In the genomic region with DNA sequence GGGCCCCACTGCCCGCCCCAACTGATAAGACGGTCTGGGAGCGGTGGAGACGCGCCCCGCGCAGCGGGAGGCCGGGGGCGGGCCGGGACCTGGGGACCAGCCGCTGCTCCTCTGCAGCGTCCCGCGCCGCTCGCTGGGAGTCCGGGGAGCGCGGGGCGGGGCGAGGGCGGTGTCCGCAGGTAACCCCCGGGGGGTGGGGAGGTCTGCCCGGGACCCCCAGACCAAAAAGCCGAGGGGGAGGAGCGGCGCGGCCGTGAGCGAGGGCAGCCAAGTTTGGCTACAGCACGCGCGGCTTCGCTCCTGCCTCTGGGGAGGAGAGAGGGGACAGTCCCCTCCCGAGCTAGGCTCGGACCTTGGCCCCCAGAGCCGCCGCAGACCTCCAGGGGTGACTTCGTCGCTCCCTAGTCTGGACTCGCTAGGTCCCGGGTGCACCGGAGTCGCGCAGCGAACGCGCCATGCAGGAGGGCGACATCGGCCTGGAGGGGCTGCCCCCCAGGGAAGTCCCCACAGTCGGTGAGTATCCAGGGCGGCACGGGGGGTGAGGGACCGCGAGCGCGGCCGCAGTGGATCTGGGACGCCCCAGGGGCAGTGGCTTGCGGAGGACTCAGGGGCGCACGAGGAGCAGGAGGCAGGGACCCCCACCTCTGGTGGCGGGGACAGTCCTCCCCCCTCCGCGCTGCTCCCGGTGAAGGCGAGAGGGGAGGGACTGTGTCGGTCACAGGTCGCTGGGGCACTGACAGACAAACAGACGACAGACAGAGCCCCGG, we compare ENCODE assay signal across 12 cellular contexts.
DNase-seq lines count a peak whose midpoint lies in the region; ATAC-seq, FAIRE-seq and TF ChIP-seq lines count a peak whose summit lies in the region.
"Had no signal": no experiment of that assay in that cellular context is flagged by ENCODE, and none has a peak within 500 bp of the region (broad histone marks: within the 10 kb centered on the region; RNA-seq: fewer than 3 reads in every experiment).

No MANE protein-coding gene starts in this region.

- H2BK120ac ChIP-seq in mesenchymal stem cell (ENCODE audit: low read depth, low read length), result no peak overlapping the region

- H3F3A ChIP-seq in PC-3 (ENCODE audit: low read length, unreplicated experiment), result no peaks in the 10 kb centered on the region

- TF ChIP-seq CTCF in PC-3 (conservative IDR thresholded peaks at IDR 0.05; ENCODE audit: low read depth, low read length) (no peak), gastroesophageal sphincter (IDR thresholded peaks at IDR 0.05) (no peak), testis (IDR thresholded peaks at IDR 0.05) (no peak)

- TF ChIP-seq EP300 in gastroesophageal sphincter (IDR thresholded peaks at IDR 0.05), result no peak

- H3K27me3 ChIP-seq in PC-3 (ENCODE audit: low read length) (no peaks in the 10 kb centered on the region), gastroesophageal sphincter (peaks cover 92% of the 10 kb centered on the region), mesenchymal stem cell (ENCODE audit: control insufficient read depth in 1 of 2, insufficient read depth in 1 of 2, low read length in 2 of 2) (peaks cover 82 to 86% of the 10 kb centered on the region in 2 experiments), testis (no peaks in the 10 kb centered on the region)

- H2AFZ ChIP-seq in PC-3 (ENCODE audit: low read length), result 0 out of 2 replicates have a peak overlapping the region, but pooled peaks have one; percentile 28
- H2AFZ ChIP-seq in mesenchymal stem cell (ENCODE audit: low read depth, low read length), result no peak overlapping the region

- no peaks in the 10 kb centered on the region for H3K9me2 ChIP-seq in PC-3 (replicated peaks; ENCODE audit: low read length)

- peak overlapping the region in 1 of 2 experiments; percentile 5 for H3K23ac ChIP-seq in mesenchymal stem cell (ENCODE audit: low read length in 2 of 2)

- H3K9ac ChIP-seq in PC-3 (ENCODE audit: low read length) (no peak overlapping the region), mesenchymal stem cell (ENCODE audit: low read length) (no peak overlapping the region)

- H3K9me3 ChIP-seq in PC-3 (ENCODE audit: low read length) (no peaks in the 10 kb centered on the region), gastroesophageal sphincter (no peaks in the 10 kb centered on the region), mesenchymal stem cell (ENCODE audit: control insufficient read depth, low read length) (no peaks in the 10 kb centered on the region), testis (no peaks in the 10 kb centered on the region)

- H3K4me2 ChIP-seq in PC-3 (ENCODE audit: low read length) (peak overlapping the region; percentile 66), mesenchymal stem cell (ENCODE audit: low read length, poor library complexity, severe bottlenecking) (no peak overlapping the region)

- peak overlapping the region; percentile 35 to 84 for H3K18ac ChIP-seq in mesenchymal stem cell (ENCODE audit: low read depth in 1 of 2, low read length in 2 of 2)

- no peaks in the 10 kb centered on the region for H3K4me1 ChIP-seq in PC-3 (ENCODE audit: insufficient read depth, low read length)
- peaks cover 0 to 31% (median 0%) of the 10 kb centered on the region in 3 donors for H3K4me1 ChIP-seq in gastroesophageal sphincter
- peaks cover 11% of the 10 kb centered on the region for H3K4me1 ChIP-seq in mesenchymal stem cell (ENCODE audit: control insufficient read depth, insufficient read depth, low read depth, low read length)
- no peaks in the 10 kb centered on the region for H3K4me1 ChIP-seq in testis

- no peak for FAIRE-seq in HTR-8/SVneo (lab: Jason Lieb, UNC)
- FAIRE-seq: D721Med, GM12878, TTC549 had no signal

- no TSS peak for BruUV-seq in PC-3 (replicated peaks; lab: Mats Ljungman, UMichigan)

- 0% methylated on average over 2 of the region's 73 CpGs; no CpG with 5 or more reads in 1 of the 2 donors for WGBS in gastroesophageal sphincter (ENCODE audit: low coverage in 1 of 2), 2 donors
- WGBS in mesenchymal stem cell, result under 1% methylated on average over 64 of the region's 73 CpGs
- WGBS in testis, 2 donors, result 3% methylated on average over 38 of the region's 73 CpGs; no CpG with 5 or more reads in 1 of the 2 donors

- no peaks in the 10 kb centered on the region for H3K79me1 ChIP-seq in mesenchymal stem cell (replicated peaks; ENCODE audit: low read length, poor library complexity, severe bottlenecking)

- no peaks in the 10 kb centered on the region for H3K79me2 ChIP-seq in PC-3 (ENCODE audit: low read length)

- no peak overlapping the region for H2AK5ac ChIP-seq in mesenchymal stem cell (ENCODE audit: low read length, severe bottlenecking)

- TF ChIP-seq POLR2A in gastroesophageal sphincter (IDR thresholded peaks at IDR 0.05), result no peak
- no peak for TF ChIP-seq POLR2A in testis (IDR thresholded peaks at IDR 0.05)

- no peak overlapping the region for H3K14ac ChIP-seq in mesenchymal stem cell (ENCODE audit: low read length in 2 of 2)

- intact Hi-C loops in PC-3 (cut with micrococcal nuclease), result no loop called here
- intact Hi-C loops in testis (cut with DNase I; ENCODE audit: low total_unique reads), result no loop called here

- H2BK5ac ChIP-seq in mesenchymal stem cell (ENCODE audit: low read depth, low read length, poor library complexity, severe bottlenecking), result no peak overlapping the region

- no peak overlapping the region for H3K27ac ChIP-seq in PC-3 (ENCODE audit: low read length)
- H3K27ac ChIP-seq in gastroesophageal sphincter, result peak overlapping the region in 3 of 4 donors; percentile 54 to 71 (median 57)
- H3K27ac ChIP-seq in mesenchymal stem cell (ENCODE audit: low read length, poor library complexity, severe bottlenecking), result no peak overlapping the region
- H3K27ac ChIP-seq in testis, result no peak overlapping the region

- DNase-seq in PC-3 (no peak), mesenchymal stem cell (no peak), testis (no peak), HTR-8/SVneo (ENCODE audit: insufficient read length, low spot score) (no peak), LoVo (ENCODE audit: low spot score) (no peak)
- DNase-seq: NCI-H1105 treated with DMSO at 0.1 percent for 48 hours had no signal

- H2BK12ac ChIP-seq in mesenchymal stem cell (ENCODE audit: low read length in 2 of 2), result peak overlapping the region in 1 of 2 experiments; percentile 93

- CTCF ChIA-PET in PC-3 (lab: Charles Lee), result no interaction called here

- peak overlapping the region in 1 of 2 experiments; percentile 49 for H3K4ac ChIP-seq in mesenchymal stem cell (ENCODE audit: low read depth in 1 of 2, low read length in 2 of 2)

- POLR2A ChIA-PET in PC-3 (lab: Charles Lee; ENCODE audit: unreplicated experiment), result no interaction called here

- H4K91ac ChIP-seq in mesenchymal stem cell (ENCODE audit: low read length), result peak overlapping the region; percentile 90

- no peaks in the 10 kb centered on the region for H4K20me1 ChIP-seq in PC-3 (ENCODE audit: low read length)

- peak overlapping the region; percentile 75 for H4K8ac ChIP-seq in mesenchymal stem cell (ENCODE audit: low read length)

- H3K4me3 ChIP-seq in PC-3 (ENCODE audit: low read length) (peak overlapping the region; percentile 40; the same call in 1 of the 2 replicates), gastroesophageal sphincter (peak overlapping the region in 1 of 2 donors; percentile 39), mesenchymal stem cell (ENCODE audit: insufficient read depth in 1 of 2, low read depth in 1 of 2, low read length in 2 of 2) (no peak overlapping the region), testis (peak overlapping the region; percentile 24 to 39)
- H3K4me3 ChIP-seq: GM12878 had no signal

- H3K36me3 ChIP-seq in PC-3 (ENCODE audit: low read depth, low read length), result no peaks in the 10 kb centered on the region
- no peaks in the 10 kb centered on the region for H3K36me3 ChIP-seq in gastroesophageal sphincter
- no peaks in the 10 kb centered on the region for H3K36me3 ChIP-seq in mesenchymal stem cell (ENCODE audit: control insufficient read depth in 1 of 2, insufficient read depth in 2 of 2, low read depth in 1 of 2, low read length in 2 of 2)
- no peaks in the 10 kb centered on the region for H3K36me3 ChIP-seq in testis (ENCODE audit: low read depth, missing control alignments)

- peak overlapping the region; percentile 89 for H2BK15ac ChIP-seq in mesenchymal stem cell (ENCODE audit: low read depth, poor library complexity, severe bottlenecking)

- ATAC-seq in PC-3 (peak; percentile 39; the same call in 1 of the 2 replicates), gastroesophageal sphincter (no peak), GM21367 (IDR thresholded peaks at IDR 0.05; ENCODE audit: unreplicated experiment) (no peak), HG03378 (IDR thresholded peaks at IDR 0.05; ENCODE audit: unreplicated experiment) (no peak)
- ATAC-seq: GM12878 had no signal

Comparison
In these comparisons a context has a peak if more than half of its experiments do, and no peak if none do; other contexts are left out.
1. H3K27ac ChIP-seq: peak in gastroesophageal sphincter (3 of 4); none in PC-3 (single experiment), mesenchymal stem cell (single experiment) and testis (0 of 2).
2. H3K4me3 ChIP-seq: peak in PC-3 (single experiment) and testis (2 of 2); none in mesenchymal stem cell (0 of 2).